Comparison of ENCODE assay signal across 21 cellular contexts in genomic region chr5:110265199-110265598, GRCh38.
DNase-seq lines count a peak whose midpoint lies in the region; ATAC-seq and TF ChIP-seq lines count a peak whose summit lies in the region.
"Had no signal": no experiment of that assay in that cellular context is flagged by ENCODE, and none has a peak within 500 bp of the region (broad histone marks: within the 10 kb centered on the region; RNA-seq: fewer than 3 reads in every experiment).

No MANE protein-coding gene starts in this region.

- DNase-seq in Right ventricle myocardium inferior (ENCODE audit: missing footprints): no peak
- DNase-seq in left ventricle myocardium superior: no peak
- no peak for DNase-seq in ascending aorta (ENCODE audit: low spot score in 2 of 2)
- DNase-seq in aorta: no peak
- DNase-seq in effector memory CD8-positive, alpha-beta T cell: no peak
- DNase-seq in ACHN: no peak
- DNase-seq: AML-193; BE2C; Calu3; CD4-positive, alpha-beta T cell; COR-L47; DMS53; DMS79 treated with DMSO at 0.1 percent for 48 hours; GF-D8; GOT3; H7; HCEC 1CT had no signal

- H3K27ac Mint-ChIP-seq in effector memory CD8-positive, alpha-beta T cell: no peak overlapping the region
- H3K27ac Mint-ChIP-seq: CD14-positive monocyte; CD4-positive, alpha-beta T cell had no signal

- H3K9me3 Mint-ChIP-seq in effector memory CD8-positive, alpha-beta T cell: no peaks in the 10 kb centered on the region
- H3K9me3 Mint-ChIP-seq: CD4-positive, alpha-beta T cell had no signal

- H3K27me3 ChIP-seq in ascending aorta (no peaks in the 10 kb centered on the region), stomach smooth muscle (ENCODE audit: control insufficient read depth in 1 of 2, insufficient read depth in 2 of 2, low read length in 2 of 2) (no peaks in the 10 kb centered on the region), aorta (ENCODE audit: control insufficient read depth in 1 of 2, insufficient read depth in 2 of 2, low read length in 1 of 2) (no peaks in the 10 kb centered on the region)
- H3K27me3 ChIP-seq: BE2C; BLaER1 treated with 17β-estradiol and CSF1 and Interleukin-3, amounts not matched to agents 10 nM and 100 nM had no signal

- H3K9me3 ChIP-seq in ascending aorta (no peaks in the 10 kb centered on the region), stomach smooth muscle (ENCODE audit: control insufficient read depth in 2 of 2, low read length in 2 of 2) (no peaks in the 10 kb centered on the region), aorta (ENCODE audit: control insufficient read depth, low read length) (no peaks in the 10 kb centered on the region)
- H3K9me3 ChIP-seq: BE2C; BLaER1 treated with 17β-estradiol and CSF1 and Interleukin-3, amounts not matched to agents 10 nM and 100 nM had no signal

- H3K4me1 Mint-ChIP-seq in effector memory CD8-positive, alpha-beta T cell (ENCODE audit: low read depth in 2 of 2): no peaks in the 10 kb centered on the region
- H3K4me1 Mint-ChIP-seq: CD14-positive monocyte had no signal

- no peak overlapping the region for H3K4me3 Mint-ChIP-seq in effector memory CD8-positive, alpha-beta T cell
- H3K4me3 Mint-ChIP-seq: CD14-positive monocyte; CD4-positive, alpha-beta T cell had no signal

- peak; percentile 58 for ATAC-seq in Right ventricle myocardium inferior
- no peak for ATAC-seq in left ventricle myocardium superior
- ATAC-seq in aorta (ENCODE audit: low FRiP score): no peak
- ATAC-seq in effector memory CD8-positive, alpha-beta T cell (replicated peaks): no peak

- WGBS in aorta, 2 donors: 0 to 15% methylated on average over 1 of the region's 1 CpG

- peak overlapping the region; percentile 73 to 74 for H3K27ac ChIP-seq in ascending aorta
- H3K27ac ChIP-seq in stomach smooth muscle (ENCODE audit: low read length): peak overlapping the region; percentile 42
- peak overlapping the region; percentile 7 to 85 for H3K27ac ChIP-seq in aorta (ENCODE audit: low read depth in 1 of 2, low read length in 2 of 2)
- H3K27ac ChIP-seq: 22Rv1; BLaER1 treated with 17β-estradiol and CSF1 and Interleukin-3, amounts not matched to agents 10 nM and 100 nM had no signal

- TF ChIP-seq CTCF in ascending aorta (IDR thresholded peaks at IDR 0.05): no peak

- H3K36me3 Mint-ChIP-seq in effector memory CD8-positive, alpha-beta T cell (ENCODE audit: insufficient read depth): no peaks in the 10 kb centered on the region
- H3K36me3 Mint-ChIP-seq: CD14-positive monocyte had no signal

- H3K4me1 ChIP-seq in ascending aorta (peaks cover 0 to 28% of the 10 kb centered on the region in 2 donors), stomach smooth muscle (ENCODE audit: control insufficient read depth, insufficient read depth, low read length) (peaks cover 7% of the 10 kb centered on the region), aorta (ENCODE audit: control insufficient read depth in 1 of 2, insufficient read depth in 2 of 2, low read length in 2 of 2) (peaks cover 2 to 4% of the 10 kb centered on the region in 2 donors)
- H3K4me1 ChIP-seq: BE2C had no signal

- in situ Hi-C loops in ACHN (cut with HindIII; ENCODE audit: low pct_ligation_motif_present, low pct_unique_long_range_greater_than_20kb, low sequenced_read_pairs): no loop called here

- H3K4me3 ChIP-seq in ascending aorta (no peak overlapping the region), stomach smooth muscle (ENCODE audit: low read length in 2 of 2) (no peak overlapping the region), aorta (ENCODE audit: low read length in 2 of 2) (no peak overlapping the region)
- H3K4me3 ChIP-seq: BLaER1 treated with 17β-estradiol and CSF1 and Interleukin-3, amounts not matched to agents 10 nM and 100 nM had no signal

- no peak overlapping the region for H3K9ac ChIP-seq in stomach smooth muscle (ENCODE audit: low read length in 2 of 2)
- H3K9ac ChIP-seq: BLaER1 treated with 17β-estradiol and CSF1 and Interleukin-3, amounts not matched to agents 10 nM and 100 nM had no signal

- H3K36me3 ChIP-seq in ascending aorta: no peaks in the 10 kb centered on the region
- H3K36me3 ChIP-seq in stomach smooth muscle (ENCODE audit: control insufficient read depth in 2 of 2, insufficient read depth in 2 of 2, low read length in 2 of 2): no peaks in the 10 kb centered on the region
- H3K36me3 ChIP-seq in aorta (ENCODE audit: control insufficient read depth in 1 of 2, insufficient read depth in 2 of 2, low read length in 1 of 2): no peaks in the 10 kb centered on the region
- H3K36me3 ChIP-seq: BE2C; BLaER1 treated with 17β-estradiol and CSF1 and Interleukin-3, amounts not matched to agents 10 nM and 100 nM had no signal

- intact Hi-C loops in Right ventricle myocardium inferior (cut with DNase I) (no loop called here), left ventricle myocardium superior (cut with micrococcal nuclease) (no loop called here), ascending aorta (cut with DNase I) (loop anchor here (10.0 kb wide), 2 partner anchors 280 to 360 kb away; no protein-coding TSS in a partner anchor), aorta (cut with DNase I) (loop anchor here in 1 of 2 donors (10.0 kb wide), 2 partner anchors 180 to 570 kb away; no protein-coding TSS in a partner anchor)

- H3K27me3 Mint-ChIP-seq in effector memory CD8-positive, alpha-beta T cell: peaks cover 0 to 9% of the 10 kb centered on the region in 2 donors
- H3K27me3 Mint-ChIP-seq: CD4-positive, alpha-beta T cell had no signal
